In the genomic region with DNA sequence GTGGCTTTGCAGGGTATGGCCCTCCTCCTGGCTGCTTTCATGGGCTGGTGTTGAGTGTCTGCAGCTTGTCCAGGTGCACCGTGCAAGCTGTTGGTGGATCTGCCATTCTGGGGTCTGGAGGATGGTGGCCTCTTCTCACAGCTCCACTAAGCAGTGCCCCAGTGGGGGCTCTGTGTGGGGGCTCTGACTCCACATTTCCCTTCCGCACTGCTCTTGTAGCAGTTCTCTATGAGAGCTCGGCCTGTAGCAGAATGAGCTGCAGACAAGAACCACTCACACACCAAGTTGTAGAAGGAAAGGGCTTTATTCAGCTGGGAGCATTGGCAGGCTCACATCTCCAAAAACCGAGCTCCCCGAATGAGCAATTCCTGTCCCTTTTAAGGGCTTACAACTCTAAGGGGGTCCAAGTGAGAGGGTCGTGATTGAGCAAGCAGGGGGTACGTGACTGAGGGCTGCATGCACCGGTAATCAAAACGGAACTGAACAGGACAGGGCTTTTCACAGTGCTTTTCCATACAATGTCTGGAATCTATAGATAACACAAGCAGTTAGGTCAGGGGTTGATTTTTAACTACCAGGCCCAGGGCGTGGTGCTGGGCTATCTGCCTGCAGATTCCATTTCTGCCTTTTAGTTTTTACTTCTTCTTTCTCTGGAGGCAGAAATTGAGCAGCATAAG, we compare ENCODE assay signal across 1 cellular context.
TF ChIP-seq lines count a peak whose summit lies in the region.

No MANE protein-coding gene starts in this region.

TF ChIP-seq in K562, 482 proteins besides CTCF, POLR2A, EP300 and RAD21 (continued from another document):
- TF ChIP-seq CREM (IDR thresholded peaks at IDR 0.05; ENCODE audit: low read depth), result peak; percentile 9; the same call in 1 of the 2 replicates
